Comparison of ENCODE assay signal across 8 cellular contexts in genomic region chr1:58874757-58875755, GRCh38.
A peak's percentile ranks its signal among the peaks of the same experiment; 100 is the strongest.
DNase-seq lines count a peak whose midpoint lies in the region; ATAC-seq and TF ChIP-seq lines count a peak whose summit lies in the region.

No MANE protein-coding gene starts in this region.

- H3K27me3 ChIP-seq in HUES64 (ENCODE audit: insufficient read depth, low read length) (no peaks in the 10 kb centered on the region), adipocyte (replicated peaks; ENCODE audit: control insufficient read depth, insufficient read depth, low read length) (no peaks in the 10 kb centered on the region), smooth muscle cell (ENCODE audit: low read depth) (no peaks in the 10 kb centered on the region)

- H3K36me3 ChIP-seq in HUES64 (ENCODE audit: insufficient read depth, low read length) (no peaks in the 10 kb centered on the region), adipocyte (ENCODE audit: control insufficient read depth, insufficient read depth, low read length, severe bottlenecking) (no peaks in the 10 kb centered on the region), smooth muscle cell (ENCODE audit: low read depth) (no peaks in the 10 kb centered on the region), OCI-LY7 (ENCODE audit: insufficient read depth, low read length) (no peaks in the 10 kb centered on the region)

- DNase-seq in adipocyte (ENCODE audit: low read depth): peak; percentile 42
- DNase-seq in hippocampal formation (lab: John Stamatoyannopoulos, UW): peak; percentile 66 to 68
- DNase-seq in smooth muscle cell (lab: John Stamatoyannopoulos, UW; ENCODE audit: unreplicated experiment): no peak
- no peak for DNase-seq in NCI-H2227 (lab: John Stamatoyannopoulos, UW; ENCODE audit: unreplicated experiment)
- DNase-seq in germinal center (ENCODE audit: low spot score): no peak
- no peak for DNase-seq in OCI-LY7 (ENCODE audit: low spot score)

- no peaks in the 10 kb centered on the region for H4K20me1 ChIP-seq in smooth muscle cell (ENCODE audit: low read depth)
- no peaks in the 10 kb centered on the region for H4K20me1 ChIP-seq in OCI-LY7 (ENCODE audit: insufficient read depth, low read length)

- H2AFZ ChIP-seq in smooth muscle cell (ENCODE audit: low read depth) (peak overlapping the region; percentile 1), OCI-LY7 (ENCODE audit: low read length) (no peak overlapping the region)

- H3K9me2 ChIP-seq in OCI-LY7 (ENCODE audit: insufficient read depth, low read length): no peaks in the 10 kb centered on the region

- H3K9ac ChIP-seq in HUES64 (ENCODE audit: low read depth, low read length) (peak overlapping the region; percentile 54; the same call in 1 of the 2 replicates), adipocyte (ENCODE audit: low read length) (peak overlapping the region; percentile 32), smooth muscle cell (ENCODE audit: low read depth) (no peak overlapping the region)

- intact Hi-C loops in OCI-LY7 (cut with micrococcal nuclease; ENCODE audit: unreplicated experiment): no loop called here

- H3K4me2 ChIP-seq in smooth muscle cell: no peak overlapping the region
- no peak overlapping the region for H3K4me2 ChIP-seq in OCI-LY7 (ENCODE audit: low read length)

- WGBS in HUES64: 72% methylated on average over 11 of the region's 12 CpGs
- WGBS in smooth muscle cell (ENCODE audit: low lambda C conversion rate): 67% methylated on average over 12 of the region's 12 CpGs

- H3K27ac ChIP-seq in HUES64 (ENCODE audit: low read depth, low read length): peak overlapping the region; percentile 64
- H3K27ac ChIP-seq in smooth muscle cell (ENCODE audit: low read depth): no peak overlapping the region
- no peak overlapping the region for H3K27ac ChIP-seq in OCI-LY7 (ENCODE audit: low read depth, low read length, poor library complexity, severe bottlenecking)

- H3K9me3 ChIP-seq in HUES64 (ENCODE audit: insufficient read depth, low read depth, low read length): no peaks in the 10 kb centered on the region
- H3K9me3 ChIP-seq in adipocyte (ENCODE audit: control insufficient read depth, low read length): no peaks in the 10 kb centered on the region
- no peaks in the 10 kb centered on the region for H3K9me3 ChIP-seq in smooth muscle cell (replicated peaks; ENCODE audit: low read depth)
- H3K9me3 ChIP-seq in OCI-LY7 (ENCODE audit: low read length): no peaks in the 10 kb centered on the region

- POLR2A ChIA-PET in OCI-LY7 (lab: Charles Lee): no interaction called here

- CTCF ChIA-PET in OCI-LY7 (lab: Charles Lee; ENCODE audit: unreplicated experiment): no interaction called here

- TF ChIP-seq CTCF in smooth muscle cell (IDR thresholded peaks at IDR 0.05; ENCODE audit: borderline replicate concordance, insufficient read depth, poor library complexity, severe bottlenecking): no peak
- no peak for TF ChIP-seq CTCF in OCI-LY7 (conservative IDR thresholded peaks at IDR 0.05; ENCODE audit: low read length)

- no peaks in the 10 kb centered on the region for H3F3A ChIP-seq in smooth muscle cell (ENCODE audit: low read depth)

- no peak for ATAC-seq in HG03520 (IDR thresholded peaks at IDR 0.05; ENCODE audit: unreplicated experiment)

- no TSS peak for BruUV-seq in OCI-LY7 (replicated peaks; lab: Mats Ljungman, UMichigan)

- H3K4me1 ChIP-seq in HUES64 (ENCODE audit: insufficient read depth, low read length) (peaks cover 18% of the 10 kb centered on the region), adipocyte (ENCODE audit: control insufficient read depth, insufficient read depth, low read length) (peaks cover 19% of the 10 kb centered on the region), smooth muscle cell (ENCODE audit: low read depth) (peaks cover 16% of the 10 kb centered on the region), OCI-LY7 (ENCODE audit: insufficient read depth, low read length, poor library complexity, severe bottlenecking) (no peaks in the 10 kb centered on the region)

- H3K4me3 ChIP-seq in HUES64 (ENCODE audit: low read length) (no peak overlapping the region), adipocyte (ENCODE audit: low read length) (peak overlapping the region; percentile 42), smooth muscle cell (no peak overlapping the region), OCI-LY7 (ENCODE audit: low read depth, low read length, poor library complexity, severe bottlenecking) (no peak overlapping the region)

- H3K79me2 ChIP-seq in smooth muscle cell (ENCODE audit: low read depth) (no peaks in the 10 kb centered on the region), OCI-LY7 (ENCODE audit: insufficient read depth, low read depth, low read length) (no peaks in the 10 kb centered on the region)

Comparison
In these comparisons a context has a peak if more than half of its experiments do, and no peak if none do; other contexts are left out.
1. DNase-seq: peak in adipocyte (single experiment) and hippocampal formation (2 of 2); none in smooth muscle cell (single experiment), NCI-H2227 (single experiment), germinal center (single experiment) and OCI-LY7 (single experiment).